ENCODE assay signal across 1 cellular context in the genomic region with DNA sequence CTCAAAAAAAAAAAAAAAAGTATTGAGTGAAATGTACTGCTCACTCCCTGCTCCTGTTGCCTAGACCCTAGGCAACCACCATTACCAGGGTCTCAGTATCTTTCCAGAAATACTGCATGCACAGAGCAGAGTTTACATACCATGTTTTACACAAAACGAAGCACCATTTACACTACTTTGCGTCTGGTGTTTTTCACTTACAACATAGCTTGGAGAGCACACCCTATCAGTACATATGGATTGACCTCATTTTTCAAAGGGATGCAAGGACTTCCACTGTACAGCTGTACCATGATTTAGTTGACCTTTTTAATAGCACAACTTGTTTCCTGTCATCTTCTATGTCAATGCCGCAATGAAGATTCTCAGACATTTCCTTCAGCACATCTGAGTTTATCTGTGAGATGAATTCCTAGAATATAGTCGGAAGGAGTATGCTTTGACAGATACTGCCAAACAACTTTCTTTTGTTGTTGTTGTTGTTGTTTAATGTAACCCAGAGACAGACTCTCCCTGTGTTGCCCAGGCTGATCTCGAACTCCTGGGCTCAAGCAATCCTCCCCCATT.
TF ChIP-seq lines count a peak whose summit lies in the region.

No MANE protein-coding gene starts in this region.

TF ChIP-seq in H1, 55 proteins besides CTCF, POLR2A, EP300 and RAD21:
- TF ChIP-seq, protein P1, sequence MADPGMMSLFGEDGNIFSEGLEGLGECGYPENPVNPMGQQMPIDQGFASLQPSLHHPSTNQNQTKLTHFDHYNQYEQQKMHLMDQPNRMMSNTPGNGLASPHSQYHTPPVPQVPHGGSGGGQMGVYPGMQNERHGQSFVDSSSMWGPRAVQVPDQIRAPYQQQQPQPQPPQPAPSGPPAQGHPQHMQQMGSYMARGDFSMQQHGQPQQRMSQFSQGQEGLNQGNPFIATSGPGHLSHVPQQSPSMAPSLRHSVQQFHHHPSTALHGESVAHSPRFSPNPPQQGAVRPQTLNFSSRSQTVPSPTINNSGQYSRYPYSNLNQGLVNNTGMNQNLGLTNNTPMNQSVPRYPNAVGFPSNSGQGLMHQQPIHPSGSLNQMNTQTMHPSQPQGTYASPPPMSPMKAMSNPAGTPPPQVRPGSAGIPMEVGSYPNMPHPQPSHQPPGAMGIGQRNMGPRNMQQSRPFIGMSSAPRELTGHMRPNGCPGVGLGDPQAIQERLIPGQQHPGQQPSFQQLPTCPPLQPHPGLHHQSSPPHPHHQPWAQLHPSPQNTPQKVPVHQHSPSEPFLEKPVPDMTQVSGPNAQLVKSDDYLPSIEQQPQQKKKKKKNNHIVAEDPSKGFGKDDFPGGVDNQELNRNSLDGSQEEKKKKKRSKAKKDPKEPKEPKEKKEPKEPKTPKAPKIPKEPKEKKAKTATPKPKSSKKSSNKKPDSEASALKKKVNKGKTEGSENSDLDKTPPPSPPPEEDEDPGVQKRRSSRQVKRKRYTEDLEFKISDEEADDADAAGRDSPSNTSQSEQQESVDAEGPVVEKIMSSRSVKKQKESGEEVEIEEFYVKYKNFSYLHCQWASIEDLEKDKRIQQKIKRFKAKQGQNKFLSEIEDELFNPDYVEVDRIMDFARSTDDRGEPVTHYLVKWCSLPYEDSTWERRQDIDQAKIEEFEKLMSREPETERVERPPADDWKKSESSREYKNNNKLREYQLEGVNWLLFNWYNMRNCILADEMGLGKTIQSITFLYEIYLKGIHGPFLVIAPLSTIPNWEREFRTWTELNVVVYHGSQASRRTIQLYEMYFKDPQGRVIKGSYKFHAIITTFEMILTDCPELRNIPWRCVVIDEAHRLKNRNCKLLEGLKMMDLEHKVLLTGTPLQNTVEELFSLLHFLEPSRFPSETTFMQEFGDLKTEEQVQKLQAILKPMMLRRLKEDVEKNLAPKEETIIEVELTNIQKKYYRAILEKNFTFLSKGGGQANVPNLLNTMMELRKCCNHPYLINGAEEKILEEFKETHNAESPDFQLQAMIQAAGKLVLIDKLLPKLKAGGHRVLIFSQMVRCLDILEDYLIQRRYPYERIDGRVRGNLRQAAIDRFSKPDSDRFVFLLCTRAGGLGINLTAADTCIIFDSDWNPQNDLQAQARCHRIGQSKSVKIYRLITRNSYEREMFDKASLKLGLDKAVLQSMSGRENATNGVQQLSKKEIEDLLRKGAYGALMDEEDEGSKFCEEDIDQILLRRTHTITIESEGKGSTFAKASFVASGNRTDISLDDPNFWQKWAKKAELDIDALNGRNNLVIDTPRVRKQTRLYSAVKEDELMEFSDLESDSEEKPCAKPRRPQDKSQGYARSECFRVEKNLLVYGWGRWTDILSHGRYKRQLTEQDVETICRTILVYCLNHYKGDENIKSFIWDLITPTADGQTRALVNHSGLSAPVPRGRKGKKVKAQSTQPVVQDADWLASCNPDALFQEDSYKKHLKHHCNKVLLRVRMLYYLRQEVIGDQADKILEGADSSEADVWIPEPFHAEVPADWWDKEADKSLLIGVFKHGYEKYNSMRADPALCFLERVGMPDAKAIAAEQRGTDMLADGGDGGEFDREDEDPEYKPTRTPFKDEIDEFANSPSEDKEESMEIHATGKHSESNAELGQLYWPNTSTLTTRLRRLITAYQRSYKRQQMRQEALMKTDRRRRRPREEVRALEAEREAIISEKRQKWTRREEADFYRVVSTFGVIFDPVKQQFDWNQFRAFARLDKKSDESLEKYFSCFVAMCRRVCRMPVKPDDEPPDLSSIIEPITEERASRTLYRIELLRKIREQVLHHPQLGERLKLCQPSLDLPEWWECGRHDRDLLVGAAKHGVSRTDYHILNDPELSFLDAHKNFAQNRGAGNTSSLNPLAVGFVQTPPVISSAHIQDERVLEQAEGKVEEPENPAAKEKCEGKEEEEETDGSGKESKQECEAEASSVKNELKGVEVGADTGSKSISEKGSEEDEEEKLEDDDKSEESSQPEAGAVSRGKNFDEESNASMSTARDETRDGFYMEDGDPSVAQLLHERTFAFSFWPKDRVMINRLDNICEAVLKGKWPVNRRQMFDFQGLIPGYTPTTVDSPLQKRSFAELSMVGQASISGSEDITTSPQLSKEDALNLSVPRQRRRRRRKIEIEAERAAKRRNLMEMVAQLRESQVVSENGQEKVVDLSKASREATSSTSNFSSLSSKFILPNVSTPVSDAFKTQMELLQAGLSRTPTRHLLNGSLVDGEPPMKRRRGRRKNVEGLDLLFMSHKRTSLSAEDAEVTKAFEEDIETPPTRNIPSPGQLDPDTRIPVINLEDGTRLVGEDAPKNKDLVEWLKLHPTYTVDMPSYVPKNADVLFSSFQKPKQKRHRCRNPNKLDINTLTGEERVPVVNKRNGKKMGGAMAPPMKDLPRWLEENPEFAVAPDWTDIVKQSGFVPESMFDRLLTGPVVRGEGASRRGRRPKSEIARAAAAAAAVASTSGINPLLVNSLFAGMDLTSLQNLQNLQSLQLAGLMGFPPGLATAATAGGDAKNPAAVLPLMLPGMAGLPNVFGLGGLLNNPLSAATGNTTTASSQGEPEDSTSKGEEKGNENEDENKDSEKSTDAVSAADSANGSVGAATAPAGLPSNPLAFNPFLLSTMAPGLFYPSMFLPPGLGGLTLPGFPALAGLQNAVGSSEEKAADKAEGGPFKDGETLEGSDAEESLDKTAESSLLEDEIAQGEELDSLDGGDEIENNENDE (IDR thresholded peaks at IDR 0.05; ENCODE audit: insufficient replicate concordance, low read length), result no peak
- TF ChIP-seq ZNF274 (IDR thresholded peaks at IDR 0.05; ENCODE audit: borderline replicate concordance, extremely low read depth, low read length) (no peak), RBBP5 (IDR thresholded peaks at IDR 0.05; ENCODE audit: borderline replicate concordance, low read depth, low read length) (no peak), JUND (IDR thresholded peaks at IDR 0.05; ENCODE audit: low read length) (no peak), POLR2AphosphoS5 (IDR thresholded peaks at IDR 0.05; ENCODE audit: low read depth, low read length) (peak; percentile 51; the same call in 1 of the 2 replicates)
